32 cellular contexts compared by ENCODE assay signal in the genomic region with DNA sequence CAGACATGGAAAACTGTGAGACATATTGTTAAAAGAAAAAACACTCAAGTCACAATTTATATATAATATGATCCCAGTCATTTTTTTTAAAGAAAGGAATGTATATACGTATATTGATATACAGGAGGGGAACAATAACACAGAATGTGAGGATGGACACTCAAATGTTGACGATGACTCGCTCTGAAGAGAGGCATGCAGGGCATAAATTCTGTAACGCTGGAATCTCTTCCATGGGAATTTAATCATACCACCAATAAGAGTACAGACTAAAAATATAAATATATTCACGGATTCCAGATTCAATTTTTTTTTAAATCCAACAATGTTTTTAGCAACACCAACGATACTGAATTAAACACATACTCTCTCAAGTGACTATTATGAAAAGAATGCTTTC.
"Had no signal": no experiment of that assay in that cellular context is flagged by ENCODE, and none has a peak within 500 bp of the region (broad histone marks: within the 10 kb centered on the region; RNA-seq: fewer than 3 reads in every experiment).

No MANE protein-coding gene starts in this region.

- H3K27ac ChIP-seq: adrenal gland, ascending aorta, breast epithelium, colonic mucosa, dorsolateral prefrontal cortex, gastroesophageal sphincter, left ventricle myocardium inferior, right atrium auricular region, spleen, testis, transverse colon, WERI-Rb-1 had no signal

- H3K27ac Mint-ChIP-seq: activated naive CD4-positive, alpha-beta T cell treated with anti-CD3 and anti-CD28 coated beads for 36 hours; activated naive CD8-positive, alpha-beta T cell treated with anti-CD3 and anti-CD28 coated beads for 36 hours; activated T-helper 1 cell treated with anti-CD3 and anti-CD28 coated beads, Interleukin-12 subunit alpha, Interleukin-12 subunit beta, Interleukin-2, Interleukin-4 antibody, amounts not matched to agents 30 ng/mL and 10 ng/mL and 1 ng/mL, durations not matched to agents 14 hours and 24 hours and 36 hours; naive B cell; nephron progenitor cell; T-helper 17 cell had no signal

- ATAC-seq: activated CD4-positive, CD25-positive, alpha-beta regulatory T cell treated with anti-CD3 and anti-CD28 coated beads, Interleukin-2, amount 50 U/mL, for 24 hours; gastroesophageal sphincter; stimulated activated naive CD8-positive, alpha-beta T cell treated with anti-CD3 and anti-CD28 coated beads, Interleukin-15, Interleukin-2, amounts not matched to agents 100 U/mL and 50 U/mL, for 24 hours; T-helper 17 cell had no signal

- H3K27me3 Mint-ChIP-seq: naive B cell, T-helper 17 cell had no signal

- H3K9me3 ChIP-seq: adrenal gland, ascending aorta, breast epithelium, colonic mucosa, gastroesophageal sphincter, left ventricle myocardium inferior, right atrium auricular region, spleen, testis, transverse colon had no signal

- H3K4me1 ChIP-seq: adrenal gland, ascending aorta, breast epithelium, colonic mucosa, gastroesophageal sphincter, left ventricle myocardium inferior, right atrium auricular region, spleen, testis, transverse colon had no signal

- H3K36me3 Mint-ChIP-seq: activated naive CD8-positive, alpha-beta T cell treated with anti-CD3 and anti-CD28 coated beads for 36 hours; mesothelial cell of epicardium; naive B cell had no signal

- H3K9me3 Mint-ChIP-seq: activated naive CD4-positive, alpha-beta T cell treated with anti-CD3 and anti-CD28 coated beads for 36 hours; activated T-helper 1 cell treated with anti-CD3 and anti-CD28 coated beads, Interleukin-12 subunit alpha, Interleukin-12 subunit beta, Interleukin-2, Interleukin-4 antibody, amounts not matched to agents 30 ng/mL and 10 ng/mL and 1 ng/mL, durations not matched to agents 14 hours and 24 hours and 36 hours; central memory CD8-positive, alpha-beta T cell; mesothelial cell of epicardium; nephron progenitor cell had no signal

- H3K36me3 ChIP-seq: adrenal gland, ascending aorta, breast epithelium, colonic mucosa, gastroesophageal sphincter, left ventricle myocardium inferior, right atrium auricular region, spleen, transverse colon, WERI-Rb-1 had no signal

- H3K4me3 ChIP-seq: adrenal gland, ascending aorta, breast epithelium, colonic mucosa, dorsolateral prefrontal cortex, gastroesophageal sphincter, left ventricle myocardium inferior, lung, right atrium auricular region, spleen, testis, transverse colon had no signal

- H3K27me3 ChIP-seq: adrenal gland, ascending aorta, breast epithelium, colonic mucosa, gastroesophageal sphincter, right atrium auricular region, spleen, testis, transverse colon had no signal

- DNase-seq: activated CD4-positive, alpha-beta T cell treated with anti-CD3 and anti-CD28 coated beads for 48 hours; activated CD4-positive, alpha-beta T cell treated with anti-CD3 and anti-CD28 coated beads, Interleukin-2, amount 50 U/mL, for 48 hours; activated CD8-positive, alpha-beta memory T cell treated with anti-CD3 and anti-CD28 coated beads for 24 hours; activated effector memory CD4-positive, alpha-beta T cell treated with anti-CD3 and anti-CD28 coated beads, Interleukin-2, amount 50 U/mL, for 16 hours; activated naive CD4-positive, alpha-beta T cell treated with anti-CD3 and anti-CD28 coated beads for 36 hours; activated naive CD8-positive, alpha-beta T cell treated with anti-CD3 and anti-CD28 coated beads for 36 hours; activated T-cell treated with anti-CD3 and anti-CD28 coated beads, Interleukin-2, amount 50 U/mL, for 1 hour; adrenal gland; colonic mucosa; dorsolateral prefrontal cortex; effector memory CD4-positive, alpha-beta T cell; islet precursor cell; left ventricle myocardium inferior; naive B cell; nephron progenitor cell; spleen; stimulated activated CD4-positive, alpha-beta T cell treated with anti-CD3 and anti-CD28 coated beads, Interleukin-2, amount 100 ng/mL, for 48 hours; stimulated activated naive CD8-positive, alpha-beta T cell treated with anti-CD3 and anti-CD28 coated beads, Interleukin-15, Interleukin-2, amounts not matched to agents 100 U/mL and 50 U/mL, for 24 hours; T-helper 17 cell; T1000; testis; transverse colon; WERI-Rb-1 had no signal

- H3K4me1 Mint-ChIP-seq: activated naive CD8-positive, alpha-beta T cell treated with anti-CD3 and anti-CD28 coated beads for 36 hours; central memory CD8-positive, alpha-beta T cell; naive B cell had no signal

- H3K4me3 Mint-ChIP-seq: activated naive CD4-positive, alpha-beta T cell treated with anti-CD3 and anti-CD28 coated beads for 36 hours; activated naive CD8-positive, alpha-beta T cell treated with anti-CD3 and anti-CD28 coated beads for 36 hours; activated T-helper 1 cell treated with anti-CD3 and anti-CD28 coated beads, Interleukin-12 subunit alpha, Interleukin-12 subunit beta, Interleukin-2, Interleukin-4 antibody, amounts not matched to agents 30 ng/mL and 10 ng/mL and 1 ng/mL, durations not matched to agents 14 hours and 24 hours and 36 hours; central memory CD8-positive, alpha-beta T cell; mesothelial cell of epicardium; naive B cell; nephron progenitor cell; T-helper 17 cell had no signal
